In genomic region chr2:186382932-186383331, GRCh38 we compare ENCODE assay signal across 1 cellular context.
A peak's percentile ranks its signal among the peaks of the same experiment; 100 is the strongest.
TF ChIP-seq lines count a peak whose summit lies in the region.

No MANE protein-coding gene starts in this region.

TF ChIP-seq in HepG2, 621 proteins besides CTCF, POLR2A, EP300 and RAD21 (continued from another document and continues in another):
- TF ChIP-seq ZBTB4 (CRISPR knock-in tag; IDR thresholded peaks at IDR 0.05; ENCODE audit: borderline replicate concordance) (no peak), NFIC (IDR thresholded peaks at IDR 0.05; ENCODE audit: low read length) (peak; percentile 94), SRSF4 (IDR thresholded peaks at IDR 0.05; ENCODE audit: low read depth, low read length, poor library complexity, severe bottlenecking) (no peak), ZNF878 (CRISPR knock-in tag; IDR thresholded peaks at IDR 0.05) (no peak; the same call in 1 of the 2 replicates), SRSF1 (optimal IDR thresholded peaks at IDR 0.05; ENCODE audit: low read depth, low read length) (no peak), ZNF143 (CRISPR knock-in tag; IDR thresholded peaks at IDR 0.05) (no peak), SSRP1 (CRISPR knock-in tag; IDR thresholded peaks at IDR 0.05) (no peak), CENPT (CRISPR knock-in tag; IDR thresholded peaks at IDR 0.05; ENCODE audit: low read depth) (no peak), ZNF788 (CRISPR knock-in tag; IDR thresholded peaks at IDR 0.05; ENCODE audit: borderline replicate concordance) (no peak), ZBTB40 (IDR thresholded peaks at IDR 0.05) (no peak), ZBTB40 (CRISPR knock-in tag; IDR thresholded peaks at IDR 0.05) (no peak; the same call in 1 of the 2 replicates), ZNF547 (CRISPR knock-in tag; IDR thresholded peaks at IDR 0.05) (no peak), ZNF160 (CRISPR knock-in tag; IDR thresholded peaks at IDR 0.05) (no peak), RBM22 (optimal IDR thresholded peaks at IDR 0.05; ENCODE audit: low read length) (no peak), KMT2B (CRISPR knock-in tag; IDR thresholded peaks at IDR 0.05) (no peak), ZNF816 (CRISPR knock-in tag; IDR thresholded peaks at IDR 0.05; ENCODE audit: borderline replicate concordance) (no peak), ZMAT3 (CRISPR knock-in tag; conservative IDR thresholded peaks at IDR 0.05) (0 out of 2 replicates have a peak, but pooled peaks have one; percentile 48), PHF8 (CRISPR knock-in tag; IDR thresholded peaks at IDR 0.05) (no peak), SRSF9 (IDR thresholded peaks at IDR 0.05; ENCODE audit: borderline replicate concordance, insufficient read depth, low read depth, low read length, poor library complexity, severe bottlenecking) (no peak), ZNF343 (CRISPR knock-in tag; IDR thresholded peaks at IDR 0.05) (no peak), ZNF331 (CRISPR knock-in tag; IDR thresholded peaks at IDR 0.05) (peak; percentile 75), MTERF4 (CRISPR knock-in tag; IDR thresholded peaks at IDR 0.05) (no peak), ZNF260 (CRISPR knock-in tag; IDR thresholded peaks at IDR 0.05; ENCODE audit: borderline replicate concordance, low read depth) (no peak), DRAP1 (CRISPR knock-in tag; IDR thresholded peaks at IDR 0.05) (peak; percentile 49; the same call in 1 of the 2 replicates), ZNF431 (CRISPR knock-in tag; IDR thresholded peaks at IDR 0.05; ENCODE audit: borderline replicate concordance, low read depth) (no peak), NFRKB (IDR thresholded peaks at IDR 0.05) (no peak), ASH2L (IDR thresholded peaks at IDR 0.05; ENCODE audit: insufficient read length, low read depth, low read length) (peak; percentile 71), EZH2 (conservative IDR thresholded peaks at IDR 0.05; ENCODE audit: low read depth, low read length) (no peak), GMEB1 (CRISPR knock-in tag; IDR thresholded peaks at IDR 0.05; ENCODE audit: borderline replicate concordance) (no peak), RXRA (CRISPR knock-in tag; IDR thresholded peaks at IDR 0.05) (no peak; the same call in 1 of the 2 replicates), SNAPC4 (CRISPR knock-in tag; IDR thresholded peaks at IDR 0.05) (no peak), ZNF501 (CRISPR knock-in tag; IDR thresholded peaks at IDR 0.05) (no peak), PREB (CRISPR knock-in tag; IDR thresholded peaks at IDR 0.05) (no peak), ZFP37 (CRISPR knock-in tag; IDR thresholded peaks at IDR 0.05; ENCODE audit: borderline replicate concordance) (no peak), ZNF691 (CRISPR knock-in tag; IDR thresholded peaks at IDR 0.05; ENCODE audit: borderline replicate concordance, low read depth) (no peak), CENPX (CRISPR knock-in tag; IDR thresholded peaks at IDR 0.05) (no peak), ZNF670 (CRISPR knock-in tag; IDR thresholded peaks at IDR 0.05; ENCODE audit: borderline replicate concordance) (no peak)
